Comparison of ENCODE assay signal across 20 cellular contexts in the genomic region with DNA sequence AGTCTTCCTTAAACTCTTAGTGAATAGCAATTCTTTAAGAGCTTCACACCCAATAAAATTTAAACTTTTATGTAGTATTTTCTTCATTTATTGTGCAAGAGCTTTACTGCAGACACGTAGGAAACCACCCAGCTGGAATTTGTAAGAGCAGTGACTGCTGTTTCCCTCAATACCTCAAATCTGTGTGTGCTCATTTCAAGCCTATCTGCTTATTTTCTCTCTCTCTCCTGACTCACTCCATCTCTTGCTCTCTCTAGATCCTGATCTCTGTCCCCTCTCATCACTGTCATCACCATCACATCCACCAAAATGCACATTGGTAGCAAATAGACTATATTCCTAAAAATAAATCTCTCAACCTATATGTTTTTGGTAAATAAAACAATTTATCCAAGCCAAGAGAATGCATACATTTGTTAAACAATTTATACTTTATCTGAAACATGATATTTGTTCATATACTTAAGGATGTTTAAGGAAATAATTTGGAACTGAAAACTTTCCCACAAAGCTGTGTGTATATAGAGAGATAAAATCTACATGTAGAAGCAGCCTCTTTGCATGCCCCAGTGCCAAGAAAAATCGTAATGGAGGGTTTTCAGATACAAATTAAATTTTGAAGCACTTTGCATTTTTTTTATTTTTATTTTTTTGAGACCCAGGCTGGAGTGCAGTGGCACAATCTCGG.
DNase-seq lines count a peak whose midpoint lies in the region; ATAC-seq and TF ChIP-seq lines count a peak whose summit lies in the region.
"Had no signal": no experiment of that assay in that cellular context is flagged by ENCODE, and none has a peak within 500 bp of the region (broad histone marks: within the 10 kb centered on the region; RNA-seq: fewer than 3 reads in every experiment).

No MANE protein-coding gene starts in this region.

- H3K9ac ChIP-seq in adipocyte (ENCODE audit: low read length): no peak overlapping the region
- H3K9ac ChIP-seq in neural progenitor cell: no peak overlapping the region

- H4K20me1 ChIP-seq in hepatocyte (ENCODE audit: insufficient read depth, poor library complexity, severe bottlenecking): no peaks in the 10 kb centered on the region
- H4K20me1 ChIP-seq in neural progenitor cell (ENCODE audit: low read depth): no peaks in the 10 kb centered on the region

- no peak for ATAC-seq in Right ventricle myocardium superior (ENCODE audit: poor library complexity)
- ATAC-seq in GM18502 (IDR thresholded peaks at IDR 0.05; ENCODE audit: poor library complexity, unreplicated experiment): no peak
- no peak for ATAC-seq in HG03521 (IDR thresholded peaks at IDR 0.05; ENCODE audit: unreplicated experiment)
- ATAC-seq: HCT116, K562 had no signal

- no peak for TF ChIP-seq CTCF in LNCaP clone FGC (IDR thresholded peaks at IDR 0.05; ENCODE audit: control insufficient read depth, extremely low read depth, insufficient read depth)
- TF ChIP-seq CTCF in hepatocyte (IDR thresholded peaks at IDR 0.05; ENCODE audit: poor library complexity): no peak
- no peak for TF ChIP-seq CTCF in neural progenitor cell (IDR thresholded peaks at IDR 0.05)

- peak; percentile 74 for DNase-seq in EH (ENCODE audit: low read depth)
- DNase-seq in LNCaP clone FGC (ENCODE audit: low read depth): peak; percentile 31
- DNase-seq in adipocyte (ENCODE audit: low read depth): peak; percentile 78
- peak; percentile 11 for DNase-seq in hepatocyte (ENCODE audit: low spot score)
- no peak for DNase-seq in Right ventricle myocardium superior
- DNase-seq in neural progenitor cell (ENCODE audit: low spot score): no peak
- DNase-seq: DMS79 treated with DMSO at 0.1 percent for 48 hours, GDM1, GOT3, NCI-H1417 treated with DMSO at 0.1 percent for 48 hours, NCI-H1930, NCI-H2171, NCI-H446 treated with DMSO at 0.1 percent for 48 hours, NCI-H748 treated with DMSO at 0.1 percent for 48 hours, T-helper 1 cell had no signal

- no peak overlapping the region for H3K4me2 ChIP-seq in hepatocyte
- H3K4me2 ChIP-seq in neural progenitor cell: no peak overlapping the region

- H3K27ac Mint-ChIP-seq in neural progenitor cell: no peak overlapping the region

- H3K9me3 ChIP-seq in adipocyte (ENCODE audit: control insufficient read depth, low read length): no peaks in the 10 kb centered on the region
- no peaks in the 10 kb centered on the region for H3K9me3 ChIP-seq in hepatocyte (ENCODE audit: low read depth)
- H3K9me3 ChIP-seq in neural progenitor cell (ENCODE audit: low read depth): no peaks in the 10 kb centered on the region

- H2AFZ ChIP-seq in hepatocyte: no peak overlapping the region
- H2AFZ ChIP-seq in neural progenitor cell (replicated peaks): no peak overlapping the region

- H3K79me2 ChIP-seq in hepatocyte: no peaks in the 10 kb centered on the region
- no peaks in the 10 kb centered on the region for H3K79me2 ChIP-seq in neural progenitor cell (ENCODE audit: low read depth)

- no peaks in the 10 kb centered on the region for H3K27me3 ChIP-seq in adipocyte (replicated peaks; ENCODE audit: control insufficient read depth, insufficient read depth, low read length)
- H3K27me3 ChIP-seq in hepatocyte: no peaks in the 10 kb centered on the region
- no peaks in the 10 kb centered on the region for H3K27me3 ChIP-seq in neural progenitor cell

- H3K27ac ChIP-seq in hepatocyte (no peak overlapping the region), neural progenitor cell (no peak overlapping the region)
- H3K27ac ChIP-seq: RWPE1 had no signal

- H3K4me1 ChIP-seq in adipocyte (ENCODE audit: control insufficient read depth, insufficient read depth, low read length): no peaks in the 10 kb centered on the region
- no peaks in the 10 kb centered on the region for H3K4me1 ChIP-seq in hepatocyte (ENCODE audit: insufficient read depth)
- H3K4me1 ChIP-seq in neural progenitor cell: peaks cover 21% of the 10 kb centered on the region

- no peaks in the 10 kb centered on the region for H3K36me3 ChIP-seq in adipocyte (ENCODE audit: control insufficient read depth, insufficient read depth, low read length, severe bottlenecking)
- H3K36me3 ChIP-seq in hepatocyte (replicated peaks; ENCODE audit: insufficient read depth, low read depth): no peaks in the 10 kb centered on the region
- H3K36me3 ChIP-seq in neural progenitor cell: no peaks in the 10 kb centered on the region

- H3K4me3 ChIP-seq in LNCaP clone FGC (ENCODE audit: low read depth, low read length) (no peak overlapping the region), adipocyte (ENCODE audit: low read length) (no peak overlapping the region), hepatocyte (no peak overlapping the region), neural progenitor cell (no peak overlapping the region)
- H3K4me3 ChIP-seq: K562 had no signal

- peaks cover 4% of the 10 kb centered on the region for H3K9me3 Mint-ChIP-seq in neural progenitor cell

- peaks cover 4% of the 10 kb centered on the region for H3K4me1 Mint-ChIP-seq in neural progenitor cell

- intact Hi-C loops in Right ventricle myocardium superior (cut with DNase I): no loop called here

- H3K27me3 Mint-ChIP-seq in neural progenitor cell (ENCODE audit: insufficient read depth, low read depth): no peaks in the 10 kb centered on the region

- H3F3A ChIP-seq in neural progenitor cell (ENCODE audit: low read depth): peaks cover 20% of the 10 kb centered on the region

- H3K4me3 Mint-ChIP-seq in neural progenitor cell: no peak overlapping the region

- H3K9me2 ChIP-seq in hepatocyte (replicated peaks; ENCODE audit: insufficient read depth): no peaks in the 10 kb centered on the region

- 63% methylated on average over 3 of the region's 3 CpGs for WGBS in hepatocyte (ENCODE audit: low lambda C conversion rate, missing lambda C conversion rate)

- no peaks in the 10 kb centered on the region for H3K36me3 Mint-ChIP-seq in neural progenitor cell

Comparison
In these comparisons a context has a peak if more than half of its experiments do, and no peak if none do; other contexts are left out.
1. DNase-seq: peak in EH (single experiment), LNCaP clone FGC (single experiment), adipocyte (single experiment) and hepatocyte (single experiment); none in Right ventricle myocardium superior (single experiment) and neural progenitor cell (single experiment).